ENCODE assay signal across 8 cellular contexts in the genomic region with DNA sequence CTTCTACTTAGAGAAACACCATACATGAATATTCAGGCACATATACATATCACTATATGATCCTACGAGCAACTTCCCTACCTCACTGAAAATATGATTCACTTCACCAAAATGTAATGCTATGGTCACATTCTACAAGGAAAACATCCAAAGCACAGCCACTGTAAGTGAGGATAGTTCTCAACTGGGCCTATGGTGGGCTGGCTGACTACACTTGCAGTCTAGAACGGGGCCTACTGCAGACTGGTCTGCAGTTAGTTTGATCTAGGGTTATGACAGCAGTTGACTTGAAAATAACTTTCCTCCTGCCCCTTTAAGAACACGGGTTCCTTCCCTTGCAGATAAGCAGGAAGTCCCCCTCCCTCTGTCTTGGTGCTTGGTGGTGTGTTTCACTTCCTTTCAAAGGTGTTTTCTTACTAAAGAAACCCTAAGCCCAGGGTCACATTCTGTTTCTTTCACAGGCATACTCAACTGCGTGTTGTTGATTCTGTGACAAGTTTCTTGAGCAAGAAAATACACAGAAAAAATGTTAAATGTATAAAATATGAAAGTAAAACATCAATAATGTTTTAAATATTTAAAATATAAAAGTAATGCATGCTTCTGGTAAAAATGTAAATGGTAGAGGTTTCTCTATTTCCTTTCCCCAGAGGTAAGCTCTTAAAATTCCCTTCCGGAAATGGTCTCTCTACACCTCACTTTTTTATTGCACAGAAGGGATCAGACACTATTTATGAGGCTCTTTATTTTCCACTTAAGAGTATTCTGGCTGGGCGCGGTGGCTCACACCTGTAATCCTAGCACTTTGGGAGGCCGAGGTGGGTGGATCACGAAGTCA. TPM values are rescaled to one million over a fixed set of nuclear protein-coding genes. Genes with fewer than 3 reads are reported as not detected.
DNase-seq lines count a peak whose midpoint lies in the region; ATAC-seq and TF ChIP-seq lines count a peak whose summit lies in the region.

No MANE protein-coding gene starts in this region.

- H4K20me1 ChIP-seq in mammary epithelial cell (ENCODE audit: insufficient read depth, low read length): no peaks in the 10 kb centered on the region

- CTCF ChIA-PET in CD4-positive, alpha-beta memory T cell (lab: Charles Lee; ENCODE audit: partially characterized antibody): interaction anchor here (0.9 to 8.8 kb wide), 5 partner anchors 10 to 532 kb away, joined by 3 to 108 read pairs (median 3); a partner anchor contains a TSS
- CTCF ChIA-PET in mammary epithelial cell (lab: Charles Lee; ENCODE audit: low non-redundant PET): interaction anchor here (1.1 kb wide), 1 partner anchor 10 kb away, joined by 7 read pairs; no protein-coding TSS in a partner anchor

- H2BK5ac ChIP-seq in mesenchymal stem cell (ENCODE audit: low read depth, low read length, poor library complexity, severe bottlenecking): peak overlapping the region; percentile 31

- H3K9me3 ChIP-seq in CD4-positive, alpha-beta memory T cell (ENCODE audit: control insufficient read depth in 1 of 2, low read length in 2 of 2): no peaks in the 10 kb centered on the region
- H3K9me3 ChIP-seq in SK-N-MC (ENCODE audit: low read depth, low read length) (no peaks in the 10 kb centered on the region), mammary epithelial cell (replicated peaks; ENCODE audit: insufficient read depth, low read length) (no peaks in the 10 kb centered on the region), mesenchymal stem cell (ENCODE audit: control insufficient read depth, low read length) (no peaks in the 10 kb centered on the region)

- peak overlapping the region; percentile 88 for H4K8ac ChIP-seq in mesenchymal stem cell (ENCODE audit: low read length)

- peak overlapping the region; percentile 81 to 92 (median 86) for H3K4me3 Mint-ChIP-seq in CD4-positive, alpha-beta memory T cell

- H3K9me3 Mint-ChIP-seq in CD4-positive, alpha-beta memory T cell: no peaks in the 10 kb centered on the region

- H2BK120ac ChIP-seq in mesenchymal stem cell (ENCODE audit: low read depth, low read length): peak overlapping the region; percentile 95

- ATAC-seq in GM19395 (IDR thresholded peaks at IDR 0.05; ENCODE audit: unreplicated experiment) (peak; percentile 81), HG03354 (IDR thresholded peaks at IDR 0.05; ENCODE audit: poor library complexity, severe bottlenecking, unreplicated experiment) (peak; percentile 88)

- peaks cover 47 to 90% (median 74%) of the 10 kb centered on the region in 4 donors for H3K4me1 Mint-ChIP-seq in CD4-positive, alpha-beta memory T cell

- POLR2A ChIA-PET in CD4-positive, alpha-beta memory T cell (lab: Charles Lee; ENCODE audit: partially characterized antibody): interaction anchor here (0.7 to 17.9 kb wide), 20 partner anchors 8 to 778 kb away, joined by 3 to 1441 read pairs (median 6); a partner anchor contains a TSS

- H2AFZ ChIP-seq in mammary epithelial cell (ENCODE audit: low read depth, low read length) (peak overlapping the region; percentile 96), mesenchymal stem cell (ENCODE audit: low read depth, low read length) (no peak overlapping the region)

- no peaks in the 10 kb centered on the region for H3K27me3 ChIP-seq in CD4-positive, alpha-beta memory T cell (ENCODE audit: insufficient read depth, low read length)
- H3K27me3 ChIP-seq in mammary epithelial cell (ENCODE audit: insufficient read depth, low read length) (no peaks in the 10 kb centered on the region), mesenchymal stem cell (ENCODE audit: control insufficient read depth in 1 of 2, insufficient read depth in 1 of 2, low read length in 2 of 2) (peaks cover 0 to 4% of the 10 kb centered on the region in 2 experiments)

- BruUV-seq in mammary epithelial cell (replicated peaks; lab: Mats Ljungman, UMichigan): TSS peak; percentile 82

- H3K9ac ChIP-seq in SK-N-MC (ENCODE audit: insufficient read length) (no peak overlapping the region), mammary epithelial cell (ENCODE audit: insufficient read depth, low read length) (peak overlapping the region; percentile 58), mesenchymal stem cell (ENCODE audit: low read length) (no peak overlapping the region)

- H3K4me3 ChIP-seq in CD4-positive, alpha-beta memory T cell (ENCODE audit: low read length in 2 of 2): peak overlapping the region in 1 of 2 donors; percentile 51
- H3K4me3 ChIP-seq in SK-N-MC (no peak overlapping the region), mammary epithelial cell (replicated peaks in 1 of 3; ENCODE audit: insufficient read depth in 1 of 3, low read depth in 2 of 3, low read length in 3 of 3) (no peak overlapping the region), mesenchymal stem cell (ENCODE audit: insufficient read depth in 1 of 2, low read depth in 1 of 2, low read length in 2 of 2) (no peak overlapping the region)

- H3K4me2 ChIP-seq in mammary epithelial cell (ENCODE audit: insufficient read depth, low read depth, low read length) (peak overlapping the region; percentile 42), mesenchymal stem cell (ENCODE audit: low read length, poor library complexity, severe bottlenecking) (no peak overlapping the region)

- H3K36me3 Mint-ChIP-seq in CD4-positive, alpha-beta memory T cell: no peaks in the 10 kb centered on the region

- 64% methylated on average over 9 of the region's 9 CpGs for WGBS in mammary epithelial cell (ENCODE audit: low coverage, missing lambda C conversion rate)
- WGBS in mesenchymal stem cell: 78% methylated on average over 3 of the region's 9 CpGs

- intact Hi-C loops in CD4-positive, alpha-beta memory T cell (cut with micrococcal nuclease): loop anchor here (1.0 kb wide), 1 partner anchor 10 kb away; no protein-coding TSS in a partner anchor
- intact Hi-C loops in mammary epithelial cell (cut with micrococcal nuclease): loop anchor here (2.0 kb wide), 1 partner anchor 52 kb away; no protein-coding TSS in a partner anchor

- H3K4ac ChIP-seq in mesenchymal stem cell (ENCODE audit: low read depth in 1 of 2, low read length in 2 of 2): peak overlapping the region; percentile 75 to 88

- dilution Hi-C loops in mammary epithelial cell (cut with HindIII; ENCODE audit: low sequenced_read_pairs): no loop called here

- no peaks in the 10 kb centered on the region for H3K36me3 ChIP-seq in CD4-positive, alpha-beta memory T cell (ENCODE audit: insufficient read depth, low read length)
- H3K36me3 ChIP-seq in SK-N-MC (ENCODE audit: insufficient read depth, low read length) (no peaks in the 10 kb centered on the region), mammary epithelial cell (ENCODE audit: insufficient read depth, low read length) (no peaks in the 10 kb centered on the region), mesenchymal stem cell (ENCODE audit: control insufficient read depth in 1 of 2, insufficient read depth in 2 of 2, low read depth in 1 of 2, low read length in 2 of 2) (no peaks in the 10 kb centered on the region)

- H3K27ac ChIP-seq in CD4-positive, alpha-beta memory T cell (ENCODE audit: low read depth, low read length): peak overlapping the region; percentile 88
- H3K27ac ChIP-seq in SK-N-MC: peak overlapping the region; percentile 79
- peak overlapping the region; percentile 76 for H3K27ac ChIP-seq in mammary epithelial cell (ENCODE audit: insufficient read depth, low read depth, low read length)
- H3K27ac ChIP-seq in mesenchymal stem cell (ENCODE audit: low read length, poor library complexity, severe bottlenecking): peak overlapping the region; percentile 97

- H3K27ac Mint-ChIP-seq in CD4-positive, alpha-beta memory T cell: peak overlapping the region; percentile 94 to 99 (median 97)

- no peaks in the 10 kb centered on the region for H3K79me1 ChIP-seq in mesenchymal stem cell (replicated peaks; ENCODE audit: low read length, poor library complexity, severe bottlenecking)

- H2BK12ac ChIP-seq in mesenchymal stem cell (ENCODE audit: low read length in 2 of 2): peak overlapping the region in 1 of 2 experiments; percentile 66

- H4K91ac ChIP-seq in mesenchymal stem cell (ENCODE audit: low read length): peak overlapping the region; percentile 50

- H3K18ac ChIP-seq in mesenchymal stem cell (ENCODE audit: low read depth in 1 of 2, low read length in 2 of 2): peak overlapping the region; percentile 85 to 94

- peak; percentile 79 to 87 (median 84) for DNase-seq in CD4-positive, alpha-beta memory T cell
- DNase-seq in SK-N-MC (ENCODE audit: low read depth, low spot score): no peak
- peak; percentile 69 for DNase-seq in mammary epithelial cell
- peak; percentile 71 for DNase-seq in mesenchymal stem cell
- DNase-seq in middle frontal gyrus (ENCODE audit: extremely low spot score, low spot score): no peak
- no peak for DNase-seq in HPDE6-E6E7 (ENCODE audit: extremely low spot score)

- H3K79me2 ChIP-seq in mammary epithelial cell (ENCODE audit: insufficient read depth, low read length): no peaks in the 10 kb centered on the region

- H3K27me3 Mint-ChIP-seq in CD4-positive, alpha-beta memory T cell: no peaks in the 10 kb centered on the region

- peaks cover 96% of the 10 kb centered on the region for H3K4me1 ChIP-seq in CD4-positive, alpha-beta memory T cell (ENCODE audit: insufficient read depth, low read length)
- H3K4me1 ChIP-seq in mammary epithelial cell (ENCODE audit: insufficient read depth, low read length) (peaks cover 30% of the 10 kb centered on the region), mesenchymal stem cell (ENCODE audit: control insufficient read depth, insufficient read depth, low read depth, low read length) (peaks cover 7% of the 10 kb centered on the region)

- in situ Hi-C loops in mammary epithelial cell (cut with MboI; ENCODE audit: low sequenced_read_pairs in 2 of 2): loop anchor here in 1 of 2 donors (10.0 kb wide), 1 partner anchor 528 kb away; no protein-coding TSS in a partner anchor

- TF ChIP-seq CTCF in mammary epithelial cell (conservative IDR thresholded peaks at IDR 0.05 in 1 of 2, IDR thresholded peaks at IDR 0.05 in 1 of 2; ENCODE audit: extremely low read depth in 1 of 2, insufficient read depth in 1 of 2, low read depth in 1 of 2, low read length in 2 of 2): no peak

- H3K23ac ChIP-seq in mesenchymal stem cell (ENCODE audit: low read length in 2 of 2): no peak overlapping the region

- peak overlapping the region; percentile 81 for H2AK5ac ChIP-seq in mesenchymal stem cell (ENCODE audit: low read length, severe bottlenecking)

- no peak overlapping the region for H2BK15ac ChIP-seq in mesenchymal stem cell (ENCODE audit: low read depth, poor library complexity, severe bottlenecking)

- no peak overlapping the region for H3K14ac ChIP-seq in mesenchymal stem cell (ENCODE audit: low read length in 2 of 2)

RNA-seq across cellular contexts. Expression of a gene that starts 18.0 kb away (rescaled TPM):
- total RNA-seq in CD4-positive, alpha-beta memory T cell: 1,000 to 10,000 TPM; 4,851 to 5,116 TPM
- polyA plus RNA-seq in CD4-positive, alpha-beta memory T cell: over 10,000 TPM; 27,942 to 36,115 TPM
- total RNA-seq in mammary epithelial cell: 1,000 to 10,000 TPM; 1,481 to 1,998 TPM
- 2,487 TPM for polyA plus RNA-seq in mammary epithelial cell
- 1,100 TPM for polyA minus RNA-seq in mammary epithelial cell
- polyA plus RNA-seq in mesenchymal stem cell (2013, experiment 1 of 2): 9,006 TPM
- 8,811 TPM for polyA plus RNA-seq in mesenchymal stem cell (2013, experiment 2 of 2)

RNA-seq across cellular contexts. Expression of a gene that starts 50.5 kb away (rescaled TPM):
- total RNA-seq in CD4-positive, alpha-beta memory T cell: under 1 TPM; 0.26 to 0.33 TPM
- not detected for polyA plus RNA-seq in CD4-positive, alpha-beta memory T cell
- not detected for total RNA-seq in mammary epithelial cell
- polyA plus RNA-seq in mammary epithelial cell: not detected
- polyA minus RNA-seq in mammary epithelial cell: not detected
- polyA plus RNA-seq in mesenchymal stem cell (2013, experiment 1 of 2): not detected
- polyA plus RNA-seq in mesenchymal stem cell (2013, experiment 2 of 2): not detected

Comparison
In these comparisons a context has a peak if more than half of its experiments do, and no peak if none do; other contexts are left out.
1. DNase-seq: peak in CD4-positive, alpha-beta memory T cell (5 of 5), mammary epithelial cell (single experiment) and mesenchymal stem cell (single experiment); none in SK-N-MC (single experiment), middle frontal gyrus (single experiment) and HPDE6-E6E7 (single experiment).
2. Peak in every context shown above with its lines, with median percentiles within 50 percentile points of each other: H3K27ac ChIP-seq.